ENCODE assay signal across 15 cellular contexts in genomic region chrX:13093489-13094140, GRCh38. TPM values are rescaled to one million over a fixed set of nuclear protein-coding genes. Genes with fewer than 3 reads are reported as not detected.
DNase-seq lines count a peak whose midpoint lies in the region; ATAC-seq and TF ChIP-seq lines count a peak whose summit lies in the region.
"Had no signal": no experiment of that assay in that cellular context is flagged by ENCODE, and none has a peak within 500 bp of the region (broad histone marks: within the 10 kb centered on the region; RNA-seq: fewer than 3 reads in every experiment).

No MANE protein-coding gene starts in this region.

- H3K27me3 Mint-ChIP-seq in activated CD8-positive, alpha-beta T cell treated with anti-CD3 and anti-CD28 coated beads for 36 hours: no peaks in the 10 kb centered on the region

- H3K4me1 Mint-ChIP-seq in activated CD8-positive, alpha-beta T cell treated with anti-CD3 and anti-CD28 coated beads for 36 hours (ENCODE audit: low read depth): peaks cover 72% of the 10 kb centered on the region
- H3K4me1 Mint-ChIP-seq: WTC11 had no signal

- H3K9me3 ChIP-seq in left ventricle myocardium inferior (replicated peaks) (no peaks in the 10 kb centered on the region), lower lobe of right lung (no peaks in the 10 kb centered on the region), upper lobe of right lung (no peaks in the 10 kb centered on the region), tibial nerve (no peaks in the 10 kb centered on the region)
- H3K9me3 ChIP-seq: ascending aorta had no signal

- H3K27me3 ChIP-seq in left ventricle myocardium inferior (ENCODE audit: low read depth) (no peaks in the 10 kb centered on the region), lower lobe of right lung (ENCODE audit: low read depth) (no peaks in the 10 kb centered on the region), upper lobe of right lung (no peaks in the 10 kb centered on the region), tibial nerve (no peaks in the 10 kb centered on the region)
- H3K27me3 ChIP-seq: ascending aorta had no signal

- no peak for TF ChIP-seq POLR2A in tibial nerve (IDR thresholded peaks at IDR 0.05)

- CTCF ChIA-PET in activated CD8-positive, alpha-beta T cell treated with anti-CD3 and anti-CD28 coated beads for 36 hours (lab: Charles Lee): interaction anchor here (4.2 to 5.4 kb wide), 2 partner anchors 147 to 395 kb away, joined by 44 to 47 read pairs; no protein-coding TSS in a partner anchor

- no peaks in the 10 kb centered on the region for H3K9me3 Mint-ChIP-seq in activated CD8-positive, alpha-beta T cell treated with anti-CD3 and anti-CD28 coated beads for 36 hours

- POLR2A ChIA-PET in activated CD8-positive, alpha-beta T cell treated with anti-CD3 and anti-CD28 coated beads for 36 hours (lab: Charles Lee): interaction anchor here (0.6 to 19.9 kb wide), 6 partner anchors 42 to 380 kb away, joined by 3 to 333 read pairs (median 4); partner anchors contain the start of gene TMSB4X

- TF ChIP-seq EP300 in tibial nerve (IDR thresholded peaks at IDR 0.05): no peak

- no peak for DNase-seq in left ventricle myocardium inferior
- DNase-seq in cardiac septum (ENCODE audit: low spot score): no peak
- peak; percentile 49 for DNase-seq in activated CD8-positive, alpha-beta T cell treated with anti-CD3 and anti-CD28 coated beads for 36 hours
- DNase-seq in lower lobe of right lung: no peak
- DNase-seq in upper lobe of right lung: no peak
- DNase-seq in 8988T: no peak
- DNase-seq in tibial nerve (ENCODE audit: low spot score in 2 of 2): no peak
- DNase-seq in NCI-H146 treated with DMSO at 0.1 percent for 48 hours (lab: John Stamatoyannopoulos, UW; ENCODE audit: unreplicated experiment): no peak
- DNase-seq: heart left ventricle, NCI-H524, SHP77, trophoblast cell had no signal

- no peaks in the 10 kb centered on the region for H3K36me3 ChIP-seq in left ventricle myocardium inferior
- no peaks in the 10 kb centered on the region for H3K36me3 ChIP-seq in lower lobe of right lung
- no peaks in the 10 kb centered on the region for H3K36me3 ChIP-seq in upper lobe of right lung
- H3K36me3 ChIP-seq in tibial nerve: no peaks in the 10 kb centered on the region
- H3K36me3 ChIP-seq: ascending aorta, heart left ventricle had no signal

- 85 to 88% methylated on average over 5 to 6 of the region's 6 CpGs for WGBS in tibial nerve, 2 donors

- H3K4me3 ChIP-seq in left ventricle myocardium inferior (no peak overlapping the region), lower lobe of right lung (no peak overlapping the region), upper lobe of right lung (no peak overlapping the region), tibial nerve (no peak overlapping the region)
- H3K4me3 ChIP-seq: ascending aorta, heart left ventricle, lung had no signal

- peak overlapping the region; percentile 74 for H3K4me3 Mint-ChIP-seq in activated CD8-positive, alpha-beta T cell treated with anti-CD3 and anti-CD28 coated beads for 36 hours
- H3K4me3 Mint-ChIP-seq: WTC11 had no signal

- peaks cover 4% of the 10 kb centered on the region for H3K36me3 Mint-ChIP-seq in activated CD8-positive, alpha-beta T cell treated with anti-CD3 and anti-CD28 coated beads for 36 hours (ENCODE audit: low read depth)

- TF ChIP-seq CTCF in left ventricle myocardium inferior (IDR thresholded peaks at IDR 0.05; ENCODE audit: borderline replicate concordance) (no peak), lower lobe of right lung (IDR thresholded peaks at IDR 0.05) (no peak), upper lobe of right lung (IDR thresholded peaks at IDR 0.05) (no peak), tibial nerve (IDR thresholded peaks at IDR 0.05) (no peak)
- TF ChIP-seq CTCF in activated CD8-positive, alpha-beta T cell treated with anti-CD3 and anti-CD28 coated beads for 36 hours (IDR thresholded peaks at IDR 0.05): no peak

- intact Hi-C loops in left ventricle myocardium inferior (cut with micrococcal nuclease): no loop called here
- intact Hi-C loops in cardiac septum (cut with DNase I): no loop called here
- intact Hi-C loops in activated CD8-positive, alpha-beta T cell treated with anti-CD3 and anti-CD28 coated beads for 36 hours (cut with micrococcal nuclease): loop anchor here (2.0 to 10.0 kb wide), 4 partner anchors 71 to 393 kb away; no protein-coding TSS in a partner anchor
- intact Hi-C loops in lower lobe of right lung (cut with DNase I): no loop called here
- intact Hi-C loops in upper lobe of right lung (cut with DNase I): no loop called here

- H3K27ac Mint-ChIP-seq in activated CD8-positive, alpha-beta T cell treated with anti-CD3 and anti-CD28 coated beads for 36 hours: peak overlapping the region; percentile 97
- H3K27ac Mint-ChIP-seq: WTC11 had no signal

- ATAC-seq in activated CD8-positive, alpha-beta T cell treated with anti-CD3 and anti-CD28 coated beads for 36 hours: peak; percentile 45
- ATAC-seq in lower lobe of right lung (no peak), upper lobe of right lung (no peak)
- ATAC-seq: WTC11 had no signal

- H3K4me1 ChIP-seq in left ventricle myocardium inferior (peaks cover 15% of the 10 kb centered on the region), lower lobe of right lung (peaks cover 13% of the 10 kb centered on the region), upper lobe of right lung (peaks cover 19% of the 10 kb centered on the region), tibial nerve (peaks cover 0 to 26% (median 2%) of the 10 kb centered on the region in 4 donors)
- H3K4me1 ChIP-seq: ascending aorta had no signal

- H3K27ac ChIP-seq in left ventricle myocardium inferior (replicated peaks): peak overlapping the region; percentile 56
- H3K27ac ChIP-seq in lower lobe of right lung: peak overlapping the region; percentile 24
- peak overlapping the region; percentile 11 for H3K27ac ChIP-seq in upper lobe of right lung
- peak overlapping the region in 1 of 4 donors; percentile 45 for H3K27ac ChIP-seq in tibial nerve
- H3K27ac ChIP-seq: ascending aorta had no signal

RNA-seq across cellular contexts. Expression of gene FAM9C, which starts 49.2 kb away (rescaled TPM):
- total RNA-seq in left ventricle myocardium inferior: not detected
- not detected for total RNA-seq in cardiac septum
- not detected for total RNA-seq in activated CD8-positive, alpha-beta T cell treated with anti-CD3 and anti-CD28 coated beads for 36 hours
- not detected for total RNA-seq in lower lobe of right lung
- total RNA-seq in upper lobe of right lung: not detected
- not detected for total RNA-seq in tibial nerve
- total RNA-seq: ascending aorta had no signal
